In genomic region chr12:108731105-108731865, GRCh38 we compare ENCODE assay signal across 8 cellular contexts.
A peak's percentile ranks its signal among the peaks of the same experiment; 100 is the strongest.
DNase-seq lines count a peak whose midpoint lies in the region; ATAC-seq lines count a peak whose summit lies in the region.

TSS of gene CORO1C (minus strand) at chr12:108731518. CDS start at chr12:108701318, 30,200 bp downstream.

- ATAC-seq in GM18907 (IDR thresholded peaks at IDR 0.05; ENCODE audit: unreplicated experiment) (peak; percentile 77), HG03159 (IDR thresholded peaks at IDR 0.05; ENCODE audit: unreplicated experiment) (peak; percentile 71)

- DNase-seq in AG08396 (ENCODE audit: low spot score) (peak; percentile 95), NCI-H2227 (lab: John Stamatoyannopoulos, UW; ENCODE audit: unreplicated experiment) (peak; percentile 99), iris pigment epithelial cell (ENCODE audit: low read depth) (peak; percentile 91)
- DNase-seq in activated CD4-positive, CD25-positive, alpha-beta regulatory T cell (lab: John Stamatoyannopoulos, UW), result peak; percentile 86 to 93 (median 92)
- peak; percentile 94 for DNase-seq in central memory CD4-positive, alpha-beta T cell
- DNase-seq in stimulated activated CD4-positive, alpha-beta T cell treated with anti-CD3 and anti-CD28 coated beads, Interleukin-12 subunit alpha, Interleukin-12 subunit beta, amount 100 ng/mL, for 4 hours, result peak; percentile 91

Comparison
In these comparisons a context has a peak if more than half of its experiments do, and no peak if none do; other contexts are left out.
1. Peak in every context shown above with its lines: DNase-seq and ATAC-seq.